In the genomic region with DNA sequence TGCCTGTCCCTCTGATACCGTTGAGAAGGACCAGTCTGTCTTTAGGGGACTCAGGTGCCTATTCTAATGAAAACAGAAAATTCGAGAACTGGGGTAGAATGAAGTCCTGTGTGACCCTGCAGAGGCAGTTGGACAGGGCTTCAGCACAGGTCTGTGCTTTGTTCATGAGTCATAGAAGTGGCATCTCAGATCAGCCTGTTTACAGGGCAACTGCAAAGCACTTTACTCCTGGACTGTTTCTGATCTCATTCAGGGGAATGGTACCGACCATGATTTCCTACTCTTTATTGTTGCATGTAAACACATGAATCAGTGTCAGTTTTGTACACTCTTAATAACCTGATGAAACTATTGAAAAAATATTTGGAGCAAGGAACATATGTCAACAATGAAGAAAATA, we compare ENCODE assay signal across 21 cellular contexts.
DNase-seq lines count a peak whose midpoint lies in the region; ATAC-seq, FAIRE-seq and TF ChIP-seq lines count a peak whose summit lies in the region.
"Had no signal": no experiment of that assay in that cellular context is flagged by ENCODE, and none has a peak within 500 bp of the region (broad histone marks: within the 10 kb centered on the region; RNA-seq: fewer than 3 reads in every experiment).

No MANE protein-coding gene starts in this region.

- no peaks in the 10 kb centered on the region for H4K20me1 ChIP-seq in HepG2 (ENCODE audit: insufficient read depth, low read length)
- H4K20me1 ChIP-seq in SK-N-SH (ENCODE audit: insufficient read depth), result no peaks in the 10 kb centered on the region

- peaks cover 0 to 1% (median under 1%) of the 10 kb centered on the region in 5 donors for H3K27me3 Mint-ChIP-seq in naive thymus-derived CD8-positive, alpha-beta T cell
- H3K27me3 Mint-ChIP-seq: CD4-positive, CD25-positive, alpha-beta regulatory T cell had no signal

- DNase-seq in HepG2 (ENCODE audit: low spot score) (no peak), SK-N-SH (no peak), kidney epithelial cell (ENCODE audit: low read depth) (peak; percentile 1), OCI-M2 (lab: John Stamatoyannopoulos, UW; ENCODE audit: unreplicated experiment) (no peak), cerebellar cortex (ENCODE audit: low spot score) (no peak), posterior cingulate gyrus (no peak)
- no peak for DNase-seq in naive thymus-derived CD8-positive, alpha-beta T cell
- DNase-seq: ACHN; activated CD4-positive, alpha-beta T cell treated with anti-CD3 and anti-CD28 coated beads, Interleukin-2, amount 50 U/mL, for 1 hour; activated naive CD4-positive, alpha-beta T cell; CD4-positive, CD25-positive, alpha-beta regulatory T cell; colonic mucosa; Karpas-422; mammary epithelial cell; NCI-H146; right cardiac atrium; stomach had no signal

- TF ChIP-seq RAD21 in liver (IDR thresholded peaks at IDR 0.05), result no peak
- TF ChIP-seq RAD21 in HepG2 (CRISPR knock-in tag; IDR thresholded peaks at IDR 0.05), result no peak
- no peak for TF ChIP-seq RAD21 in SK-N-SH (IDR thresholded peaks at IDR 0.05; ENCODE audit: low read length)

- no peak overlapping the region for H2AFZ ChIP-seq in HepG2 (ENCODE audit: low read length)
- no peak overlapping the region for H2AFZ ChIP-seq in SK-N-SH (ENCODE audit: low read depth)

- no peak overlapping the region for H3K27ac Mint-ChIP-seq in naive thymus-derived CD8-positive, alpha-beta T cell
- H3K27ac Mint-ChIP-seq: CD4-positive, CD25-positive, alpha-beta regulatory T cell; nephron had no signal

- 36% methylated on average over 3 of the region's 3 CpGs for WGBS in liver
- WGBS in HepG2 (ENCODE audit: low lambda C conversion rate), result 0% methylated on average over 3 of the region's 3 CpGs
- WGBS in SK-N-SH (ENCODE audit: low lambda C conversion rate), result 18% methylated on average over 3 of the region's 3 CpGs

- TF ChIP-seq CTCF in liver (IDR thresholded peaks at IDR 0.05; ENCODE audit: low read depth, low read length, missing input control) (no peak), HepG2 (CRISPR knock-in tag; IDR thresholded peaks at IDR 0.05) (no peak), SK-N-SH (IDR thresholded peaks at IDR 0.05) (no peak), kidney epithelial cell (IDR thresholded peaks at IDR 0.05; ENCODE audit: insufficient read depth, low read length, poor library complexity, severe bottlenecking) (no peak)

- H3K36me3 ChIP-seq in liver (ENCODE audit: control insufficient read depth in 4 of 4, insufficient read depth in 3 of 4, low read depth in 1 of 4, low read length in 3 of 4) (no peaks in the 10 kb centered on the region), HepG2 (replicated peaks in 1 of 2; ENCODE audit: control insufficient read depth in 1 of 2, insufficient read depth in 2 of 2, low read length in 2 of 2) (no peaks in the 10 kb centered on the region), SK-N-SH (replicated peaks in 1 of 2; ENCODE audit: control insufficient read depth in 1 of 2, insufficient read depth in 2 of 2, low read length in 1 of 2) (no peaks in the 10 kb centered on the region), kidney epithelial cell (ENCODE audit: control insufficient read depth, insufficient read depth, low read length) (no peaks in the 10 kb centered on the region)
- H3K36me3 ChIP-seq: colonic mucosa, stomach had no signal

- no peak for ATAC-seq in HepG2
- ATAC-seq in naive thymus-derived CD8-positive, alpha-beta T cell, result no peak
- ATAC-seq: HCT116, right cardiac atrium had no signal

- no peaks in the 10 kb centered on the region for H3K27me3 ChIP-seq in liver (ENCODE audit: control insufficient read depth in 4 of 4, insufficient read depth in 4 of 4, low read length in 3 of 4)
- H3K27me3 ChIP-seq in HepG2 (ENCODE audit: control insufficient read depth in 1 of 2, insufficient read depth in 2 of 2, low read length in 2 of 2), result no peaks in the 10 kb centered on the region
- H3K27me3 ChIP-seq in SK-N-SH (ENCODE audit: insufficient read depth), result no peaks in the 10 kb centered on the region
- no peaks in the 10 kb centered on the region for H3K27me3 ChIP-seq in kidney epithelial cell (ENCODE audit: control insufficient read depth, insufficient read depth, low read length)
- H3K27me3 ChIP-seq: colonic mucosa, stomach had no signal

- intact Hi-C loops in HepG2 (cut with micrococcal nuclease; ENCODE audit: unreplicated experiment), result no loop called here
- intact Hi-C loops in posterior cingulate gyrus (cut with DNase I), result no loop called here

- no peak overlapping the region for H3K4me3 Mint-ChIP-seq in naive thymus-derived CD8-positive, alpha-beta T cell
- H3K4me3 Mint-ChIP-seq: CD4-positive, CD25-positive, alpha-beta regulatory T cell; nephron had no signal

- FAIRE-seq in HepG2 (lab: Jason Lieb, UNC), result no peak

- H3K9me3 Mint-ChIP-seq in naive thymus-derived CD8-positive, alpha-beta T cell, result peaks cover 0 to 14% (median 0%) of the 10 kb centered on the region in 9 donors
- H3K9me3 Mint-ChIP-seq: nephron had no signal

- H3K4me1 Mint-ChIP-seq in naive thymus-derived CD8-positive, alpha-beta T cell, result no peaks in the 10 kb centered on the region
- H3K4me1 Mint-ChIP-seq: CD4-positive, CD25-positive, alpha-beta regulatory T cell; nephron had no signal

- no TSS peak for BruUV-seq in HepG2 (replicated peaks; lab: Mats Ljungman, UMichigan)

- H3K36me3 Mint-ChIP-seq in naive thymus-derived CD8-positive, alpha-beta T cell, result no peaks in the 10 kb centered on the region

- H3K4me2 ChIP-seq in HepG2 (ENCODE audit: low read depth, low read length), result no peak overlapping the region
- no peak overlapping the region for H3K4me2 ChIP-seq in SK-N-SH

- POLR2A ChIA-PET in HepG2 (lab: Yijun Ruan, JAX), result no interaction called here
- POLR2A ChIA-PET in SK-N-SH (lab: Yijun Ruan, JAX), result no interaction called here
- POLR2A ChIA-PET in naive thymus-derived CD8-positive, alpha-beta T cell (lab: Charles Lee), result no interaction called here

- in situ Hi-C loops in HepG2 (cut with HindIII; ENCODE audit: extremely low pct_ligation_motif_present, low pct_unique_long_range_greater_than_20kb), result no loop called here

- no peaks in the 10 kb centered on the region for H3K4me1 ChIP-seq in liver (ENCODE audit: control insufficient read depth in 4 of 4, insufficient read depth in 4 of 4, low read length in 3 of 4)
- no peaks in the 10 kb centered on the region for H3K4me1 ChIP-seq in HepG2 (ENCODE audit: insufficient read depth, low read length)
- no peaks in the 10 kb centered on the region for H3K4me1 ChIP-seq in SK-N-SH (ENCODE audit: control insufficient read depth in 1 of 2, insufficient read depth in 2 of 2, low read depth in 1 of 2, low read length in 1 of 2)
- H3K4me1 ChIP-seq: colonic mucosa, stomach had no signal

- no peak for TF ChIP-seq EP300 in HepG2 (IDR thresholded peaks at IDR 0.05; ENCODE audit: low read depth in 2 of 2, low read length in 2 of 2)
- no peak for TF ChIP-seq EP300 in HepG2 (CRISPR knock-in tag; IDR thresholded peaks at IDR 0.05; ENCODE audit: borderline replicate concordance)
- no peak for TF ChIP-seq EP300 in SK-N-SH (IDR thresholded peaks at IDR 0.05; ENCODE audit: borderline replicate concordance in 1 of 2, low read depth in 1 of 2, low read length in 1 of 2)

- no peaks in the 10 kb centered on the region for H3K9me2 ChIP-seq in SK-N-SH

- TF ChIP-seq POLR2A in HepG2 (IDR thresholded peaks at IDR 0.05; ENCODE audit: insufficient read depth in 1 of 2, low read depth in 2 of 2, low read length in 2 of 2), result no peak

- H3K79me2 ChIP-seq in HepG2 (ENCODE audit: insufficient read depth, low read length), result no peaks in the 10 kb centered on the region
- no peaks in the 10 kb centered on the region for H3K79me2 ChIP-seq in SK-N-SH (ENCODE audit: insufficient read depth)

- no peak overlapping the region for H3K9ac ChIP-seq in liver (ENCODE audit: low read depth in 1 of 2, low read length in 2 of 2)
- H3K9ac ChIP-seq in HepG2 (ENCODE audit: insufficient read depth, low read depth, low read length), result no peak overlapping the region
- no peak overlapping the region for H3K9ac ChIP-seq in SK-N-SH

- H3F3A ChIP-seq in SK-N-SH (replicated peaks; ENCODE audit: insufficient read depth), result no peaks in the 10 kb centered on the region

- CTCF ChIA-PET in HepG2 (lab: Yijun Ruan, JAX; ENCODE audit: low intra/inter-chr PET ratio, low total read pairs) (no interaction called here), SK-N-SH (lab: Yijun Ruan, JAX) (no interaction called here)

- H3K9me3 ChIP-seq in liver (ENCODE audit: control insufficient read depth in 4 of 4, low read length in 3 of 4), result no peaks in the 10 kb centered on the region
- peaks cover 36% of the 10 kb centered on the region for H3K9me3 ChIP-seq in HepG2 (ENCODE audit: low read length)
- no peaks in the 10 kb centered on the region for H3K9me3 ChIP-seq in SK-N-SH
- H3K9me3 ChIP-seq: colonic mucosa, stomach had no signal

- H3K4me3 ChIP-seq in liver (ENCODE audit: low read depth in 1 of 3, low read length in 3 of 3), result no peak overlapping the region
- H3K4me3 ChIP-seq in HepG2 (replicated peaks in 1 of 3; ENCODE audit: insufficient read depth in 1 of 3, low read depth in 2 of 3, low read length in 3 of 3), result no peak overlapping the region
- no peak overlapping the region for H3K4me3 ChIP-seq in SK-N-SH (ENCODE audit: low read depth in 2 of 2, low read length in 1 of 2)
- H3K4me3 ChIP-seq in kidney epithelial cell (ENCODE audit: low read depth, low read length), result no peak overlapping the region
- H3K4me3 ChIP-seq: colonic mucosa, stomach had no signal

- no peak overlapping the region for H3K27ac ChIP-seq in liver (ENCODE audit: low read depth in 1 of 2, low read length in 2 of 2)
- H3K27ac ChIP-seq in HepG2 (ENCODE audit: extremely low read length, insufficient read depth, low read length), result no peak overlapping the region
- H3K27ac ChIP-seq in SK-N-SH (ENCODE audit: low read depth in 2 of 2, low read length in 1 of 2), result no peak overlapping the region
- H3K27ac ChIP-seq: colonic mucosa, epithelial cell of prostate, stomach had no signal

TF ChIP-seq in liver, 16 proteins besides CTCF, POLR2A, EP300 and RAD21 (continues in another document):
- peak; percentile 35 for TF ChIP-seq FOXA2 (IDR thresholded peaks at IDR 0.05)
- TF ChIP-seq, protein P1, sequence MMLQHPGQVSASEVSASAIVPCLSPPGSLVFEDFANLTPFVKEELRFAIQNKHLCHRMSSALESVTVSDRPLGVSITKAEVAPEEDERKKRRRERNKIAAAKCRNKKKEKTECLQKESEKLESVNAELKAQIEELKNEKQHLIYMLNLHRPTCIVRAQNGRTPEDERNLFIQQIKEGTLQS (IDR thresholded peaks at IDR 0.05), result no peak
- TF ChIP-seq YY1 (IDR thresholded peaks at IDR 0.05), result no peak

TF ChIP-seq in HepG2, 621 proteins besides CTCF, POLR2A, EP300 and RAD21 (continues in another document):
- TF ChIP-seq TOPORS (CRISPR knock-in tag; IDR thresholded peaks at IDR 0.05) (no peak), NFKBIZ (CRISPR knock-in tag; IDR thresholded peaks at IDR 0.05) (no peak)

TF ChIP-seq in SK-N-SH, 30 proteins besides CTCF, POLR2A, EP300 and RAD21 (continues in another document):
- TF ChIP-seq EZH2phosphoT487 (IDR thresholded peaks at IDR 0.05; ENCODE audit: borderline replicate concordance, low read depth) (no peak), TCF12 (IDR thresholded peaks at IDR 0.05) (0 out of 2 replicates have a peak, but pooled peaks have one; percentile 15)
